7 cellular contexts compared by ENCODE assay signal in the genomic region with DNA sequence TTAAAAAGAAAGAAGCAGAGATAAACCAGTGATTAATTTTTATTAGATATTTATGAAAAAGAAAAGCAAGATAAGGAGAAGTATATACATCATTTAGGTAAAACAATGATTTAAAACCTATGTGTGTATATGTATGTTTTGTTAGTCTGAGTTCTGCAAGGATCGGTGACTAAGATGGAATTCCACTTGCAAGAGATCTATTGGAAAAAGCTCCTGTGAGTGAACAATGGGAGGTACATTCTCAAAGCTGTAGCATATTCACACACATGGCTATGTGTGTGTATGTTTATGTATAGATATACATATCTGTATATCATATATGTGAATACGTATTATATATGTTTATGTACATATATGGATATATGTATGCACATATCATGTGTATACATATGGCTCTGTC.
"Had no signal": no experiment of that assay in that cellular context is flagged by ENCODE, and none has a peak within 500 bp of the region (broad histone marks: within the 10 kb centered on the region; RNA-seq: fewer than 3 reads in every experiment).

No MANE protein-coding gene starts in this region.

- FAIRE-seq: HTR-8/SVneo, K562 had no signal

- DNase-seq: GM23248, GOT3, H7, IMR-90 had no signal

- ATAC-seq: K562 had no signal

- H3K9me3 ChIP-seq: HAP-1 had no signal

- H2AFZ ChIP-seq: GM23248 had no signal

- H3K9ac ChIP-seq: GM23248 had no signal

- H3K36me3 ChIP-seq: HAP-1 had no signal

- H3K4me1 ChIP-seq: HAP-1 had no signal

- H3K4me3 ChIP-seq: GM23248, HAP-1, K562 had no signal

- H3K27ac ChIP-seq: GM23248 had no signal
